In the genomic region with DNA sequence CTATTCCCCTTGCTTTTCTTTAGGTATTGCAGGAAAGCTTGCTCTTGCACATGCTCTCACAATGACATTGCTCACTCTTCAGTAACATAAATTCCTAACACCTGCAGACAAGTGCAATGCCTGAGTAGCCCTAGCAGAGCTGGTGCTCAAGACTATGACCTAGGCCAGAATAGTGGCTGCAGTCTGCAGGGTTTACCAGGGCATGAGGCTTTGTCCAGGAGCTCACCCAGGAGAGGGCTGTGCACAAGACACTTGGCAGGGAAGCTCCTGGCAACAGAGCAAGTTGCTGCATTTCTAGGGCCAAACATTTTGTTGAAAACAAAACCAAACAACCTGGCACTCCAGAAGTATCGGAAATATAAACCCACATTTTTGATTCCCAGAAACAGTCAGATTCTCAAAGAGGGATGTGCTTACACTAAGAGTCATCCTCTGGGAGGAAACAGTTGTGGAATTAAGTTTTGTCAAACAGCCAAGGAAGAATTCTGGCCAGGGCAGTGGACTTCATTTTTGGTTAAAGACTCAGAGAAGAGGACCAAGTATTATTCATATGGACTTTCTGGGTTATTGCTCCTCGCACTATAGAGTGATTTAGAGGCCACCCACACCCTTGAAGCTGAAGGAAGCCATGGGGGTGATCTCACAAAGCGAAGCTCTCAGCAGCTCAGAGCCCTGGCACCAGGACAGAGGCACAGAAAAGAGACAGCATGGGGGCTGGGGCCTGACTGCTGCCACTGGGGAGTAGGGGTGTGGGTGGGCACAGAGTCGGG, we compare ENCODE assay signal across 12 cellular contexts. TPM values are rescaled to one million over a fixed set of nuclear protein-coding genes. Genes with fewer than 3 reads are reported as not detected.
DNase-seq lines count a peak whose midpoint lies in the region; ATAC-seq and TF ChIP-seq lines count a peak whose summit lies in the region.
"Had no signal": no experiment of that assay in that cellular context is flagged by ENCODE, and none has a peak within 500 bp of the region (broad histone marks: within the 10 kb centered on the region; RNA-seq: fewer than 3 reads in every experiment).

No MANE protein-coding gene starts in this region.

- no peak overlapping the region for H3K4me3 ChIP-seq in fibroblast of the aortic adventitia (ENCODE audit: low read depth, low read length)
- H3K4me3 ChIP-seq in skeletal muscle cell (ENCODE audit: low read depth, low read length), result no peak overlapping the region

- in situ Hi-C loops in G401 (cut with HindIII; ENCODE audit: low sequenced_read_pairs), result no loop called here

- CTCF ChIA-PET in RWPE1 (lab: Yijun Ruan, JAX), result interaction anchor here (1.4 kb wide), 1 partner anchor 72 kb away, joined by 4 read pairs; no protein-coding TSS in a partner anchor

- H3K27ac ChIP-seq in RWPE1, result peak overlapping the region; percentile 48
- H3K27ac ChIP-seq: VCaP had no signal

- POLR2A ChIA-PET in RWPE1 (lab: Yijun Ruan, JAX; ENCODE audit: low non-redundant PET), result no interaction called here

- DNase-seq in G401 (ENCODE audit: low spot score) (peak; percentile 83), RWPE1 (ENCODE audit: low spot score) (no peak), fibroblast of the aortic adventitia (ENCODE audit: low read depth) (peak; percentile 97), skeletal muscle cell (ENCODE audit: low read depth) (peak; percentile 82), NCI-H345 treated with DMSO at 0.1 percent for 48 hours (lab: John Stamatoyannopoulos, UW; ENCODE audit: unreplicated experiment) (no peak), NCI-H510A treated with DMSO at 0.1 percent for 48 hours (lab: John Stamatoyannopoulos, UW) (no peak)
- no peak for DNase-seq in activated T-cell treated with anti-CD3 and anti-CD28 coated beads, Interleukin-2, amount 50 U/mL, for 48 hours
- DNase-seq: NCI-H1048 had no signal

- TF ChIP-seq CTCF in RWPE1 (conservative IDR thresholded peaks at IDR 0.05; ENCODE audit: low read depth) (no peak), fibroblast of the aortic adventitia (IDR thresholded peaks at IDR 0.05; ENCODE audit: insufficient read depth, low read length) (no peak)

- ATAC-seq in GM21723 (IDR thresholded peaks at IDR 0.05; ENCODE audit: unreplicated experiment), result no peak
- ATAC-seq: HCT116, Panc1 had no signal

RNA-seq across cellular contexts. Expression of a gene that starts 44.9 kb away (rescaled TPM):
- 912 and 1,162 TPM in 2 replicates for total RNA-seq in G401 (2014; rRNA removed; shearing (Covaris generic))
- 116 and 132 TPM in 2 replicates for total RNA-seq in fibroblast of the aortic adventitia (ENCODE audit: low replicate concordance)

Comparison
In these comparisons a context has a peak if more than half of its experiments do, and no peak if none do; other contexts are left out.
1. DNase-seq: peak in G401 (single experiment), fibroblast of the aortic adventitia (single experiment) and skeletal muscle cell (single experiment); none in RWPE1 (single experiment), NCI-H345 treated with DMSO at 0.1 percent for 48 hours (single experiment), activated T-cell treated with anti-CD3 and anti-CD28 coated beads, Interleukin-2, amount 50 U/mL, for 48 hours (0 of 2) and NCI-H510A treated with DMSO at 0.1 percent for 48 hours (single experiment).